8 cellular contexts compared by ENCODE assay signal in the genomic region with DNA sequence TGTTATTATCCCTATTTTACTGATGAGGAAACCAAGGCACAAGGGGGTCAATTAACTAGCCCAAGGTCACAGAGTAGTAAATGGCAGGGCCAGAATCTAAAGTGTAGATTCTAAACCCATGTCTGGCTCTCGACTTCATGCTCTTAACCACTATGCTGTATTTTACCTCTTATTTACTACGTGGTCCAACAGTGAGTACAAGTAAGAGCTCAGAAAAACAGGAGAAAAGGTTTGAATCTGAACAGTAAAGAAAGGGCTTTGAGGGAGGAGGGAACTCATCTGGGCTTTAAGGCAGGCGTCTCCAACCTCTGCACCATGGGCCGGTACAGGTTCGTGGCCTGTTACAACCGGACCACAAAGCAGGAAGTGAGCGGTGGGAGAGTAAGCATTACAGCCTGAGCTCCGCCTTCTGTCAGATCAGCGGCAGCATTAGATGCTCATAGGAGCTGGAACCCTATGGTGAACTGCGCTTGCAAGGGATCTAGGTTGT.
DNase-seq lines count a peak whose midpoint lies in the region; TF ChIP-seq lines count a peak whose summit lies in the region.

No MANE protein-coding gene starts in this region.

- no peaks in the 10 kb centered on the region for H3K9me3 ChIP-seq in neutrophil

- no peak for TF ChIP-seq CTCF in neutrophil (IDR thresholded peaks at IDR 0.05)

- DNase-seq in activated gamma-delta T cell treated with Interleukin-2 at 50 U/mL for 16 hours: peak; percentile 55
- no peak for DNase-seq in activated gamma-delta T cell (lab: John Stamatoyannopoulos, UW)
- peak; percentile 28 to 57 for DNase-seq in Kasumi-1 (lab: John Stamatoyannopoulos, UW)
- peak; percentile 33 for DNase-seq in activated T-cell treated with anti-CD3 and anti-CD28 coated beads for 24 hours (ENCODE audit: low read depth)
- DNase-seq in iPS-NIHi7 (ENCODE audit: extremely low spot score): no peak
- no peak for DNase-seq in NCI-H82 treated with DMSO at 0.1 percent for 48 hours (lab: John Stamatoyannopoulos, UW; ENCODE audit: unreplicated experiment)
- no peak for DNase-seq in NCI-H1105 (lab: John Stamatoyannopoulos, UW)

- no peaks in the 10 kb centered on the region for H3K36me3 ChIP-seq in neutrophil

- no peaks in the 10 kb centered on the region for H3K27me3 ChIP-seq in neutrophil

- no peak overlapping the region for H3K4me3 ChIP-seq in neutrophil (ENCODE audit: low read depth in 1 of 2, low read length in 1 of 2)

- peaks cover 37 to 44% of the 10 kb centered on the region in 2 experiments for H3K4me1 ChIP-seq in neutrophil (ENCODE audit: control insufficient read depth in 1 of 2, insufficient read depth in 1 of 2, low read depth in 1 of 2, low read length in 1 of 2)

- H3K27ac ChIP-seq in neutrophil: peak overlapping the region; percentile 60

Comparison
In these comparisons a context has a peak if more than half of its experiments do, and no peak if none do; other contexts are left out.
1. DNase-seq: peak in activated gamma-delta T cell treated with Interleukin-2 at 50 U/mL for 16 hours (single experiment), Kasumi-1 (2 of 2) and activated T-cell treated with anti-CD3 and anti-CD28 coated beads for 24 hours (single experiment); none in activated gamma-delta T cell (single experiment), iPS-NIHi7 (single experiment), NCI-H82 treated with DMSO at 0.1 percent for 48 hours (single experiment) and NCI-H1105 (single experiment).